8 cellular contexts compared by ENCODE assay signal in the genomic region with DNA sequence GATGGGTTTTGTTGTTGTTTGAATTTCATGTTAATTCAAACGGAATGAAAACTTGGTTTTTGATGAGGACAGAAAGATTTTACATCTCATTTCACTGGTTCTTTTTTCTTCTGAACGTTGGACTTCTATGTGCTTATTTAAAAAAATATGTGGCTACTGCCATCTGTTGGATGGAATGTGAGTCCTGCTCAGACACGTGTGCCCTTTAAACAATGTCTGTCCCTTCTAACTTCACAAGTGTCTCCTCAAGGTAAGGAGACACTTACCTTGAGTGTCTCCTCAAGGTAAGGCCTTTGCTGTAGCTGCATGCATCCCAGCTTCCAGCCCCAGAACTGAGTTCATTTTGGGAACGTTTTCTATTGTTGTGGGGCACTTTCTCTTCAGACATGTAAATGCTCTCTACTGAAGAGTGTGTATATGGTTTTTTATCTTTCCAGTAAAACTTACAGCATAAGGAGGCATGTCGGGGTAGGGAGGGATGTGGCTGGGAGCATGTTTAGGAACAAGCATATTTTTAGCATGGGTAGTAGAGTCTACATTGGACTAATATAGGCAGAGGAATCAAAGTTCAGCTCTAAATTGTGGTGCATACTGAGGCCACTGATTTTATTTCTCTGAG.
A peak's percentile ranks its signal among the peaks of the same experiment; 100 is the strongest.
DNase-seq lines count a peak whose midpoint lies in the region; ATAC-seq and TF ChIP-seq lines count a peak whose summit lies in the region.

No MANE protein-coding gene starts in this region.

- TF ChIP-seq EP300 in upper lobe of left lung (IDR thresholded peaks at IDR 0.05): no peak

- no peaks in the 10 kb centered on the region for H3K4me1 Mint-ChIP-seq in CD4-positive, CD25-positive, alpha-beta regulatory T cell

- H3K27ac ChIP-seq in CD4-positive, CD25-positive, alpha-beta regulatory T cell (ENCODE audit: insufficient read depth, low read length, poor library complexity, severe bottlenecking): no peak overlapping the region
- H3K27ac ChIP-seq in WERI-Rb-1: no peak overlapping the region
- H3K27ac ChIP-seq in upper lobe of left lung: no peak overlapping the region

- H3K4me3 ChIP-seq in CD4-positive, CD25-positive, alpha-beta regulatory T cell (ENCODE audit: low read depth, low read length): no peak overlapping the region
- H3K4me3 ChIP-seq in HFF-Myc (replicated peaks; ENCODE audit: low read depth, low read length) (no peak overlapping the region), WERI-Rb-1 (ENCODE audit: low read depth, low read length) (no peak overlapping the region), upper lobe of left lung (no peak overlapping the region)

- DNase-seq in CD4-positive, CD25-positive, alpha-beta regulatory T cell: peak in 2 of 3 donors; percentile 12 to 24
- DNase-seq in HFF-Myc (ENCODE audit: extremely low read depth, low read depth) (peak; percentile 20), WERI-Rb-1 (peak; percentile 21), iPS DF 4.7 (ENCODE audit: extremely low read depth, low spot score) (peak; percentile 56), upper lobe of left lung (peak in 1 of 2 donors; percentile 31), NCI-H128 (lab: John Stamatoyannopoulos, UW; ENCODE audit: unreplicated experiment) (no peak), HCEC 1CT (no peak)

- TF ChIP-seq CTCF in HFF-Myc (IDR thresholded peaks at IDR 0.05; ENCODE audit: low read depth, low read length, missing control alignments): peak; percentile 38
- TF ChIP-seq CTCF in WERI-Rb-1 (IDR thresholded peaks at IDR 0.05; ENCODE audit: low read depth, low read length): peak; percentile 61
- TF ChIP-seq CTCF in upper lobe of left lung (IDR thresholded peaks at IDR 0.05): peak; percentile 27 to 79 (median 56)

- peaks cover 0 to 2% (median 0%) of the 10 kb centered on the region in 7 donors for H3K9me3 Mint-ChIP-seq in CD4-positive, CD25-positive, alpha-beta regulatory T cell

- no peak for ATAC-seq in CD4-positive, CD25-positive, alpha-beta regulatory T cell (ENCODE audit: low read depth in 2 of 2)
- ATAC-seq in upper lobe of left lung (ENCODE audit: low FRiP score in 2 of 2) (peak; percentile 60 to 81), GM19452 (IDR thresholded peaks at IDR 0.05; ENCODE audit: unreplicated experiment) (no peak)

- no peaks in the 10 kb centered on the region for H3K36me3 Mint-ChIP-seq in CD4-positive, CD25-positive, alpha-beta regulatory T cell

- no peaks in the 10 kb centered on the region for H3K9me3 ChIP-seq in CD4-positive, CD25-positive, alpha-beta regulatory T cell (ENCODE audit: control insufficient read depth in 2 of 2, low read length in 2 of 2)
- no peaks in the 10 kb centered on the region for H3K9me3 ChIP-seq in WERI-Rb-1 (ENCODE audit: severe bottlenecking)
- no peaks in the 10 kb centered on the region for H3K9me3 ChIP-seq in upper lobe of left lung

- H3K27me3 ChIP-seq in CD4-positive, CD25-positive, alpha-beta regulatory T cell (ENCODE audit: control insufficient read depth, insufficient read depth, low read length): no peaks in the 10 kb centered on the region
- H3K27me3 ChIP-seq in WERI-Rb-1 (ENCODE audit: insufficient read depth, low read depth, severe bottlenecking) (no peaks in the 10 kb centered on the region), upper lobe of left lung (no peaks in the 10 kb centered on the region)

- no peak overlapping the region for H3K27ac Mint-ChIP-seq in CD4-positive, CD25-positive, alpha-beta regulatory T cell

- H3K27me3 Mint-ChIP-seq in CD4-positive, CD25-positive, alpha-beta regulatory T cell: peaks cover 3% of the 10 kb centered on the region

- H3K36me3 ChIP-seq in CD4-positive, CD25-positive, alpha-beta regulatory T cell (ENCODE audit: control insufficient read depth, insufficient read depth, low read length): no peaks in the 10 kb centered on the region
- H3K36me3 ChIP-seq in WERI-Rb-1: no peaks in the 10 kb centered on the region
- no peaks in the 10 kb centered on the region for H3K36me3 ChIP-seq in upper lobe of left lung

- TF ChIP-seq POLR2A in upper lobe of left lung (IDR thresholded peaks at IDR 0.05): no peak

- no peaks in the 10 kb centered on the region for H3K4me1 ChIP-seq in CD4-positive, CD25-positive, alpha-beta regulatory T cell (ENCODE audit: control insufficient read depth, insufficient read depth, low read length, poor library complexity, severe bottlenecking)
- H3K4me1 ChIP-seq in upper lobe of left lung: peaks cover 0 to 3% (median 0%) of the 10 kb centered on the region in 4 donors

- WGBS in upper lobe of left lung, 2 donors: 21 to 25% methylated on average over 5 of the region's 5 CpGs

- H3K4me3 Mint-ChIP-seq in CD4-positive, CD25-positive, alpha-beta regulatory T cell: no peak overlapping the region

Comparison
In these comparisons a context has a peak if more than half of its experiments do, and no peak if none do; other contexts are left out.
1. ATAC-seq: peak in upper lobe of left lung (2 of 2); none in CD4-positive, CD25-positive, alpha-beta regulatory T cell (0 of 2) and GM19452 (single experiment).
2. DNase-seq: peak in CD4-positive, CD25-positive, alpha-beta regulatory T cell (2 of 3), HFF-Myc (single experiment), WERI-Rb-1 (single experiment) and iPS DF 4.7 (single experiment); none in NCI-H128 (single experiment) and HCEC 1CT (single experiment).
3. Peak in every context shown above with its lines, with median percentiles within 50 percentile points of each other: CTCF ChIP-seq.